In genomic region chr12:2544213-2544612, GRCh38 we compare ENCODE assay signal across 19 cellular contexts.
"Had no signal": no experiment of that assay in that cellular context is flagged by ENCODE, and none has a peak within 500 bp of the region (broad histone marks: within the 10 kb centered on the region; RNA-seq: fewer than 3 reads in every experiment).

No MANE protein-coding gene starts in this region.

- H3K9me3 ChIP-seq: adrenal gland, breast epithelium, sigmoid colon, SJSA1, spleen, tibial nerve, uterus had no signal

- H3K4me3 Mint-ChIP-seq: activated CD4-positive, alpha-beta T cell treated with anti-CD3 and anti-CD28 coated beads, Interleukin-2, amount 10 ng/mL, durations not matched to agents 7 days and 5 days; activated naive CD4-positive, alpha-beta T cell treated with anti-CD3 and anti-CD28 coated beads for 36 hours; nephron progenitor cell; stimulated activated naive CD8-positive, alpha-beta T cell treated with anti-CD3 and anti-CD28 coated beads, Interleukin-15, Interleukin-2, amounts not matched to agents 100 ng/mL and 50 ng/mL, for 24 hours had no signal

- DNase-seq: activated CD4-positive, alpha-beta T cell treated with anti-CD3 and anti-CD28 coated beads, Interleukin-2, amount 10 ng/mL, durations not matched to agents 7 days and 5 days; activated naive CD4-positive, alpha-beta T cell treated with anti-CD3 and anti-CD28 coated beads for 36 hours; adrenal gland; erythroblast; foreskin melanocyte; glutamatergic neuron; hippocampal formation; nephron progenitor cell; occipital lobe; posterior cingulate gyrus; sigmoid colon; spleen; uterus had no signal

- H3K36me3 ChIP-seq: adrenal gland, breast epithelium, spleen, tibial nerve, uterus had no signal

- H3K9me3 Mint-ChIP-seq: activated CD4-positive, alpha-beta T cell treated with anti-CD3 and anti-CD28 coated beads, Interleukin-2, amount 10 ng/mL, durations not matched to agents 7 days and 5 days; activated naive CD4-positive, alpha-beta T cell treated with anti-CD3 and anti-CD28 coated beads for 36 hours; nephron progenitor cell; stimulated activated naive CD8-positive, alpha-beta T cell treated with anti-CD3 and anti-CD28 coated beads, Interleukin-15, Interleukin-2, amounts not matched to agents 100 ng/mL and 50 ng/mL, for 24 hours had no signal

- H3K27me3 ChIP-seq: adrenal gland, breast epithelium, sigmoid colon, SJSA1, spleen, tibial nerve, uterus had no signal

- H3K27ac Mint-ChIP-seq: activated naive CD4-positive, alpha-beta T cell treated with anti-CD3 and anti-CD28 coated beads for 36 hours; nephron progenitor cell; stimulated activated naive CD8-positive, alpha-beta T cell treated with anti-CD3 and anti-CD28 coated beads, Interleukin-15, Interleukin-2, amounts not matched to agents 100 ng/mL and 50 ng/mL, for 24 hours had no signal

- H3K27ac ChIP-seq: adrenal gland, breast epithelium, coronary artery, sigmoid colon, SJSA1, spleen, tibial nerve, uterus had no signal

- H3K4me3 ChIP-seq: adrenal gland, breast epithelium, coronary artery, lung, sigmoid colon, SJSA1, spleen, tibial nerve, uterus had no signal

- H3K4me1 ChIP-seq: adrenal gland, breast epithelium, sigmoid colon, SJSA1, tibial nerve, uterus had no signal

- H3K27me3 Mint-ChIP-seq: activated CD4-positive, alpha-beta T cell treated with anti-CD3 and anti-CD28 coated beads, Interleukin-2, amount 10 ng/mL, durations not matched to agents 7 days and 5 days had no signal
